ENCODE assay signal across 15 cellular contexts in genomic region chr9:136898483-136899100, GRCh38. TPM values are rescaled to one million over a fixed set of nuclear protein-coding genes. Genes with fewer than 3 reads are reported as not detected.
A peak's percentile ranks its signal among the peaks of the same experiment; 100 is the strongest.
DNase-seq lines count a peak whose midpoint lies in the region; ATAC-seq and TF ChIP-seq lines count a peak whose summit lies in the region.
"Had no signal": no experiment of that assay in that cellular context is flagged by ENCODE, and none has a peak within 500 bp of the region (broad histone marks: within the 10 kb centered on the region; RNA-seq: fewer than 3 reads in every experiment).

No MANE protein-coding gene starts in this region.

- no peaks in the 10 kb centered on the region for H3K9me3 ChIP-seq in CD4-positive, alpha-beta memory T cell (ENCODE audit: control insufficient read depth in 1 of 2, low read length in 2 of 2)
- H3K9me3 ChIP-seq in HEK293 (ENCODE audit: control insufficient read depth, insufficient read depth, low read depth, low read length), result no peaks in the 10 kb centered on the region
- no peaks in the 10 kb centered on the region for H3K9me3 ChIP-seq in mucosa of rectum (ENCODE audit: control insufficient read depth in 2 of 2, low read length in 2 of 2)
- H3K9me3 ChIP-seq: BE2C had no signal

- no peaks in the 10 kb centered on the region for H3K9me3 Mint-ChIP-seq in CD4-positive, alpha-beta memory T cell
- no peaks in the 10 kb centered on the region for H3K9me3 Mint-ChIP-seq in WTC11

- H3K4me3 Mint-ChIP-seq in CD4-positive, alpha-beta memory T cell, result no peak overlapping the region
- H3K4me3 Mint-ChIP-seq in WTC11, result no peak overlapping the region

- H3K27ac ChIP-seq in CD4-positive, alpha-beta memory T cell (ENCODE audit: low read depth, low read length), result no peak overlapping the region
- H3K27ac ChIP-seq in HEK293 (ENCODE audit: extremely low read depth, low read depth, low read length) (no peak overlapping the region), mucosa of rectum (ENCODE audit: low read depth in 2 of 2, low read length in 2 of 2) (peak overlapping the region; percentile 37 to 45)

- TF ChIP-seq CTCF in HEK293 (tag by site-specific recombination; IDR thresholded peaks at IDR 0.05) (no peak), WTC11 (IDR thresholded peaks at IDR 0.05) (no peak)

- intact Hi-C loops in CD4-positive, alpha-beta memory T cell (cut with micrococcal nuclease), result no loop called here

- H3K4me3 ChIP-seq in CD4-positive, alpha-beta memory T cell (ENCODE audit: low read length in 2 of 2), result no peak overlapping the region
- H3K4me3 ChIP-seq in HEK293 (ENCODE audit: low read depth, low read length) (no peak overlapping the region), mucosa of rectum (ENCODE audit: low read length in 2 of 2) (no peak overlapping the region)

- no peaks in the 10 kb centered on the region for H3K27me3 ChIP-seq in CD4-positive, alpha-beta memory T cell (ENCODE audit: insufficient read depth, low read length)
- H3K27me3 ChIP-seq in mucosa of rectum (ENCODE audit: control insufficient read depth in 2 of 2, insufficient read depth in 2 of 2, low read length in 2 of 2), result no peaks in the 10 kb centered on the region
- H3K27me3 ChIP-seq: BE2C had no signal

- peaks cover 25% of the 10 kb centered on the region for H3K4me1 ChIP-seq in CD4-positive, alpha-beta memory T cell (ENCODE audit: insufficient read depth, low read length)
- H3K4me1 ChIP-seq in HEK293 (ENCODE audit: control insufficient read depth, insufficient read depth, low read length) (no peaks in the 10 kb centered on the region), mucosa of rectum (ENCODE audit: control insufficient read depth in 2 of 2, insufficient read depth in 2 of 2, low read length in 2 of 2) (peaks cover 46 to 55% of the 10 kb centered on the region in 2 donors)

- peaks cover 16% of the 10 kb centered on the region for H3K36me3 ChIP-seq in CD4-positive, alpha-beta memory T cell (ENCODE audit: insufficient read depth, low read length)
- peaks cover 10 to 52% of the 10 kb centered on the region in 2 experiments; a peak in 2 of 3 replicates for H3K36me3 ChIP-seq in HEK293 (ENCODE audit: control insufficient read depth in 2 of 2, insufficient read depth in 1 of 2, low read length in 2 of 2)
- H3K36me3 ChIP-seq in mucosa of rectum (ENCODE audit: control insufficient read depth in 2 of 2, insufficient read depth in 2 of 2, low read length in 2 of 2), result peaks cover 8 to 18% of the 10 kb centered on the region in 2 donors

- H3K9ac ChIP-seq in mucosa of rectum (ENCODE audit: low read depth in 1 of 2, low read length in 2 of 2), result no peak overlapping the region

- POLR2A ChIA-PET in CD4-positive, alpha-beta memory T cell (lab: Charles Lee; ENCODE audit: partially characterized antibody), result interaction anchor here (1.9 kb wide), 1 partner anchor 12 kb away, joined by 10 read pairs; the partner anchor contains the start of gene TRAF2
- POLR2A ChIA-PET in HEK293 (lab: Yijun Ruan, JAX), result interaction anchor here (0.6 to 0.7 kb wide), 2 partner anchors 51 to 137 kb away, joined by 3 read pairs; no protein-coding TSS in a partner anchor
- POLR2A ChIA-PET in WTC11 (lab: Charles Lee), result interaction anchor here (1.6 kb wide), 1 partner anchor 10 kb away, joined by 6 read pairs; no protein-coding TSS in a partner anchor

- H3K27me3 Mint-ChIP-seq in CD4-positive, alpha-beta memory T cell, result no peaks in the 10 kb centered on the region
- H3K27me3 Mint-ChIP-seq in WTC11 (ENCODE audit: low read depth), result no peaks in the 10 kb centered on the region

- peak overlapping the region in 4 of 7 donors; percentile 6 to 77 (median 39) for H3K27ac Mint-ChIP-seq in CD4-positive, alpha-beta memory T cell
- H3K27ac Mint-ChIP-seq in WTC11, result peak overlapping the region; percentile 45; the same call in 1 of the 2 replicates

- no peak for DNase-seq in CD4-positive, alpha-beta memory T cell
- DNase-seq in WTC11 (ENCODE audit: low spot score) (no peak), NCI-H2081 (lab: John Stamatoyannopoulos, UW) (no peak), RPMI8226 (no peak)
- DNase-seq: BE2C, DMS153, GOT3, KBM-7, NCI-H1092, NCI-H345, NCI-H69, SIG-M5 had no signal

- peaks cover 19 to 43% of the 10 kb centered on the region in 2 donors for H3K36me3 Mint-ChIP-seq in CD4-positive, alpha-beta memory T cell
- H3K36me3 Mint-ChIP-seq in WTC11, result peaks cover 37% of the 10 kb centered on the region

- CTCF ChIA-PET in CD4-positive, alpha-beta memory T cell (lab: Charles Lee; ENCODE audit: partially characterized antibody), result interaction anchor here (1.1 to 1.3 kb wide), 2 partner anchors 28 to 131 kb away, joined by 3 to 4 read pairs; no protein-coding TSS in a partner anchor
- CTCF ChIA-PET in HEK293 (lab: Yijun Ruan, JAX) (interaction anchor here (0.6 to 0.9 kb wide), 2 partner anchors 55 to 522 kb away, joined by 4 read pairs; no protein-coding TSS in a partner anchor), WTC11 (lab: Charles Lee) (interaction anchor here (0.6 to 1.6 kb wide), 3 partner anchors 20 to 137 kb away, joined by 3 to 5 read pairs (median 4); no protein-coding TSS in a partner anchor)

- ATAC-seq in WTC11 (no peak), GM21390 (IDR thresholded peaks at IDR 0.05; ENCODE audit: unreplicated experiment) (no peak)

- peaks cover 28 to 56% (median 36%) of the 10 kb centered on the region in 4 donors for H3K4me1 Mint-ChIP-seq in CD4-positive, alpha-beta memory T cell
- H3K4me1 Mint-ChIP-seq in WTC11, result no peaks in the 10 kb centered on the region

TF ChIP-seq in HEK293, 187 proteins besides CTCF, POLR2A, EP300 and RAD21:
- no peak for TF ChIP-seq ZNF214 (tag by site-specific recombination; IDR thresholded peaks at IDR 0.05; ENCODE audit: borderline replicate concordance)
- TF ChIP-seq ZNF600 (tag by site-specific recombination; IDR thresholded peaks at IDR 0.05), result 0 out of 2 replicates have a peak, but pooled peaks have one; percentile 54
TF ChIP-seq in HEK293: peak in this region for 1.

TF ChIP-seq in WTC11, 78 proteins besides CTCF, POLR2A, EP300 and RAD21 (continues in another document):
- TF ChIP-seq ERG (CRISPR knock-in tag; IDR thresholded peaks at IDR 0.05) (no peak), ZBTB43 (CRISPR knock-in tag; IDR thresholded peaks at IDR 0.05) (no peak), USF1 (CRISPR knock-in tag; IDR thresholded peaks at IDR 0.05) (no peak), TCF7 (CRISPR knock-in tag; IDR thresholded peaks at IDR 0.05; ENCODE audit: low read depth) (no peak), ZBTB21 (CRISPR knock-in tag; IDR thresholded peaks at IDR 0.05; ENCODE audit: borderline replicate concordance) (no peak), HMGXB4 (CRISPR knock-in tag; IDR thresholded peaks at IDR 0.05) (no peak)

RNA-seq across cellular contexts. Expression of gene TRAF2, which starts 12.3 kb away (rescaled TPM):
- total RNA-seq in CD4-positive, alpha-beta memory T cell, result 10 to 100 TPM; 40.2 to 43.2 TPM
- 10 to 100 TPM; 11.1 to 25.2 TPM for polyA plus RNA-seq in CD4-positive, alpha-beta memory T cell
- 55.0 to 62.5 TPM (median 61.3 TPM) in 3 replicates for total RNA-seq in WTC11 (2021)

RNA-seq across cellular contexts. Expression of gene EDF1, which starts 32.5 kb away (rescaled TPM):
- total RNA-seq in CD4-positive, alpha-beta memory T cell, result 100 to 1,000 TPM; 284 to 298 TPM
- polyA plus RNA-seq in CD4-positive, alpha-beta memory T cell, result 100 to 1,000 TPM; 273 to 357 TPM
- 312 to 334 TPM (median 328 TPM) in 3 replicates for total RNA-seq in WTC11 (2021)

RNA-seq across cellular contexts. Expression of gene FBXW5, which starts 45.9 kb away (rescaled TPM):
- 100 to 1,000 TPM; 122 to 123 TPM for total RNA-seq in CD4-positive, alpha-beta memory T cell
- polyA plus RNA-seq in CD4-positive, alpha-beta memory T cell, result 100 to 1,000 TPM in 1 of 2 donors, 10 to 100 TPM in 1; 98.6 to 160 TPM
- total RNA-seq in WTC11 (2021), result 58.2 to 70.5 TPM (median 63.9 TPM) in 3 replicates

RNA-seq across cellular contexts. Expression of gene MAMDC4, which starts 46.4 kb away (rescaled TPM):
- 10 to 100 TPM in 1 of 2 experiments, 1 to 10 TPM in 1; 9.3 to 11.7 TPM for total RNA-seq in CD4-positive, alpha-beta memory T cell
- not detected for polyA plus RNA-seq in CD4-positive, alpha-beta memory T cell
- total RNA-seq in WTC11 (2021), result 6.7 to 12.1 TPM (median 10.9 TPM) in 3 replicates

RNA-seq across cellular contexts. Expression of gene C8G, which starts 46.5 kb away (rescaled TPM):
- total RNA-seq in CD4-positive, alpha-beta memory T cell, result 1 to 10 TPM; 2.2 TPM
- under 1 TPM in 1 of 2 donors, not detected in 1; 0.60 TPM for polyA plus RNA-seq in CD4-positive, alpha-beta memory T cell
- total RNA-seq in WTC11 (2021), result 0.85 to 1.7 TPM (median 1.5 TPM) in 3 replicates

Comparison
In these comparisons a context has a peak if more than half of its experiments do, and no peak if none do; other contexts are left out.
1. H3K27ac ChIP-seq: peak in mucosa of rectum (2 of 2); none in CD4-positive, alpha-beta memory T cell (single experiment) and HEK293 (single experiment).